Comparison of ENCODE assay signal across 1 cellular context in the genomic region with DNA sequence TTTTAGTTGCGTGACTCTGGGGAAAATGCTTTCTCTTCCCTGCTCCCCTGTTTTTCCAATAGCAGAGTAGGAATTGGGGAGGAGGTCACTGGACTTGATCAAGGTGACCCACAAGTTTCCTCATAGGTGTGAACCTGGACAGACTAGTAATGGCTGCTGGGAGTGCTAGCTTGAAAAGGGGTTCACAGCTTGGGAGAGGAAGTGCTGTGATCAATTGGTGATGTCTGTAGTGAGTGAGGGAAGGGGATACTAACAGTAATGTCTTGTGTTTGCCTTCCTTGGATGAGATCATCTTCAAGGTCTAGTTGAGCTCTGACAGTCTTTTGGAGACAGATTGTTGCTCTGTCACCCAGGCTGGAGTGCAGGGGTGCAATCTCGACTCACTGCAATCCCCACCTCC.
TF ChIP-seq lines count a peak whose summit lies in the region.

No MANE protein-coding gene starts in this region.

TF ChIP-seq in HepG2, 621 proteins besides CTCF, POLR2A, EP300 and RAD21:
- no peak for TF ChIP-seq SRF (IDR thresholded peaks at IDR 0.05; ENCODE audit: low read depth, low read length)
- no peak for TF ChIP-seq ZNF253 (CRISPR knock-in tag; IDR thresholded peaks at IDR 0.05; ENCODE audit: borderline replicate concordance)
- no peak for TF ChIP-seq PLRG1 (conservative IDR thresholded peaks at IDR 0.05)
- no peak for TF ChIP-seq ZNF761 (CRISPR knock-in tag; conservative IDR thresholded peaks at IDR 0.05)
- TF ChIP-seq, protein P1, sequence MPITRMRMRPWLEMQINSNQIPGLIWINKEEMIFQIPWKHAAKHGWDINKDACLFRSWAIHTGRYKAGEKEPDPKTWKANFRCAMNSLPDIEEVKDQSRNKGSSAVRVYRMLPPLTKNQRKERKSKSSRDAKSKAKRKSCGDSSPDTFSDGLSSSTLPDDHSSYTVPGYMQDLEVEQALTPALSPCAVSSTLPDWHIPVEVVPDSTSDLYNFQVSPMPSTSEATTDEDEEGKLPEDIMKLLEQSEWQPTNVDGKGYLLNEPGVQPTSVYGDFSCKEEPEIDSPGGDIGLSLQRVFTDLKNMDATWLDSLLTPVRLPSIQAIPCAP (CRISPR knock-in tag; IDR thresholded peaks at IDR 0.05; ENCODE audit: low read depth), result no peak
- TF ChIP-seq KDM3A (CRISPR knock-in tag; IDR thresholded peaks at IDR 0.05; ENCODE audit: low read depth), result no peak
- TF ChIP-seq ZFP90 (CRISPR knock-in tag; IDR thresholded peaks at IDR 0.05; ENCODE audit: borderline replicate concordance), result no peak
- TF ChIP-seq, protein P2, sequence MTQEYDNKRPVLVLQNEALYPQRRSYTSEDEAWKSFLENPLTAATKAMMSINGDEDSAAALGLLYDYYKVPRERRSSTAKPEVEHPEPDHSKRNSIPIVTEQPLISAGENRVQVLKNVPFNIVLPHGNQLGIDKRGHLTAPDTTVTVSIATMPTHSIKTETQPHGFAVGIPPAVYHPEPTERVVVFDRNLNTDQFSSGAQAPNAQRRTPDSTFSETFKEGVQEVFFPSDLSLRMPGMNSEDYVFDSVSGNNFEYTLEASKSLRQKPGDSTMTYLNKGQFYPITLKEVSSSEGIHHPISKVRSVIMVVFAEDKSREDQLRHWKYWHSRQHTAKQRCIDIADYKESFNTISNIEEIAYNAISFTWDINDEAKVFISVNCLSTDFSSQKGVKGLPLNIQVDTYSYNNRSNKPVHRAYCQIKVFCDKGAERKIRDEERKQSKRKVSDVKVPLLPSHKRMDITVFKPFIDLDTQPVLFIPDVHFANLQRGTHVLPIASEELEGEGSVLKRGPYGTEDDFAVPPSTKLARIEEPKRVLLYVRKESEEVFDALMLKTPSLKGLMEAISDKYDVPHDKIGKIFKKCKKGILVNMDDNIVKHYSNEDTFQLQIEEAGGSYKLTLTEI (CRISPR knock-in tag; conservative IDR thresholded peaks at IDR 0.05), result no peak
TF ChIP-seq in HepG2: peak in this region for 0.
